2 cellular contexts compared by ENCODE assay signal in the genomic region with DNA sequence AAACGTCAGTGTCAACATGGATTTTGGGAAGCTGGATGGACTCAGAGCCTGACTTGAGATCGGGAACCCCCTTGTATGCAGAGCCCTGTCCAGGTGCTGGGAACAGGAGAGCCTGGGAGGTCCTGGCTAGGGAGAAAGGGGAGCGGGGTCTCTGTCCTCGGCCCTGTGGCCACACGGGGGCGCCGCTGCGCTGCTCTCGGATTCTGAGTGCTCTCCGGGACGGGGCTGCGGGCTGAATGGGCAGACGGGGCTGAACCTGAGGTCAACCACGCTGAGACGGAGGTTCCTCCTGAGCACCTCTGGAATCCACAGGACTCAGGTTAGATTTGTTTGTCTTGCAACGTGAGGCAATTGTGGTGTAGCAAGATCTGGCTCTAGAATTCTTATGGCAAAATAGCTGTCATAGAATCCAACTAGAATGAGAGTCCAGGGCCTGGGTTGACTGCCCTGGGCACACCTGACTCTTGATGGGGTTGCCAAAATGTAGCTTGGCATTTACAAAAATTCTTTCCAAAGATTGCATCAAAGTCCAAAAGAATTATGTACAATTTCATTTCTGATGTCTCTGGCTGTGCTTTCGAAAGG.
A peak's percentile ranks its signal among the peaks of the same experiment; 100 is the strongest.
TF ChIP-seq lines count a peak whose summit lies in the region.

No MANE protein-coding gene starts in this region.

TF ChIP-seq in K562, 482 proteins besides CTCF, POLR2A, EP300 and RAD21:
- TF ChIP-seq CTCFL (IDR thresholded peaks at IDR 0.05; ENCODE audit: borderline replicate concordance, insufficient read depth, low read depth, low read length, poor library complexity, severe bottlenecking) (peak; percentile 16), ZBTB7A (IDR thresholded peaks at IDR 0.05; ENCODE audit: borderline replicate concordance, control insufficient read depth, low read depth, low read length) (peak; percentile 81; the same call in 1 of the 2 replicates), RB1 (IDR thresholded peaks at IDR 0.05; ENCODE audit: low read depth) (peak; percentile 67; the same call in 1 of the 2 replicates), NR4A1 (CRISPR knock-in tag; IDR thresholded peaks at IDR 0.05) (no peak), NR4A1 (tag; IDR thresholded peaks at IDR 0.05) (no peak), ASH1L (IDR thresholded peaks at IDR 0.05; ENCODE audit: borderline replicate concordance, low read depth, partially characterized antibody) (no peak), GTF2F1 (IDR thresholded peaks at IDR 0.05; ENCODE audit: low read depth, low read length) (no peak), STAG1 (CRISPR knock-in tag; IDR thresholded peaks at IDR 0.05; ENCODE audit: borderline replicate concordance) (peak; percentile 51; the same call in 1 of the 2 replicates), SMC3 (conservative IDR thresholded peaks at IDR 0.05; ENCODE audit: insufficient read depth, low read depth, low read length) (peak; percentile 76), ZNF23 (CRISPR knock-in tag; IDR thresholded peaks at IDR 0.05) (no peak), ZNF324 (CRISPR knock-in tag; IDR thresholded peaks at IDR 0.05) (no peak)
- TF ChIP-seq, protein P1, sequence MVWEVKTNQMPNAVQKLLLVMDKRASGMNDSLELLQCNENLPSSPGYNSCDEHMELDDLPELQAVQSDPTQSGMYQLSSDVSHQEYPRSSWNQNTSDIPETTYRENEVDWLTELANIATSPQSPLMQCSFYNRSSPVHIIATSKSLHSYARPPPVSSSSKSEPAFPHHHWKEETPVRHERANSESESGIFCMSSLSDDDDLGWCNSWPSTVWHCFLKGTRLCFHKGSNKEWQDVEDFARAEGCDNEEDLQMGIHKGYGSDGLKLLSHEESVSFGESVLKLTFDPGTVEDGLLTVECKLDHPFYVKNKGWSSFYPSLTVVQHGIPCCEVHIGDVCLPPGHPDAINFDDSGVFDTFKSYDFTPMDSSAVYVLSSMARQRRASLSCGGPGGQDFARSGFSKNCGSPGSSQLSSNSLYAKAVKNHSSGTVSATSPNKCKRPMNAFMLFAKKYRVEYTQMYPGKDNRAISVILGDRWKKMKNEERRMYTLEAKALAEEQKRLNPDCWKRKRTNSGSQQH (CRISPR knock-in tag; IDR thresholded peaks at IDR 0.05): no peak

TF ChIP-seq in liver, 16 proteins besides CTCF, POLR2A, EP300 and RAD21:
- TF ChIP-seq, protein P2, sequence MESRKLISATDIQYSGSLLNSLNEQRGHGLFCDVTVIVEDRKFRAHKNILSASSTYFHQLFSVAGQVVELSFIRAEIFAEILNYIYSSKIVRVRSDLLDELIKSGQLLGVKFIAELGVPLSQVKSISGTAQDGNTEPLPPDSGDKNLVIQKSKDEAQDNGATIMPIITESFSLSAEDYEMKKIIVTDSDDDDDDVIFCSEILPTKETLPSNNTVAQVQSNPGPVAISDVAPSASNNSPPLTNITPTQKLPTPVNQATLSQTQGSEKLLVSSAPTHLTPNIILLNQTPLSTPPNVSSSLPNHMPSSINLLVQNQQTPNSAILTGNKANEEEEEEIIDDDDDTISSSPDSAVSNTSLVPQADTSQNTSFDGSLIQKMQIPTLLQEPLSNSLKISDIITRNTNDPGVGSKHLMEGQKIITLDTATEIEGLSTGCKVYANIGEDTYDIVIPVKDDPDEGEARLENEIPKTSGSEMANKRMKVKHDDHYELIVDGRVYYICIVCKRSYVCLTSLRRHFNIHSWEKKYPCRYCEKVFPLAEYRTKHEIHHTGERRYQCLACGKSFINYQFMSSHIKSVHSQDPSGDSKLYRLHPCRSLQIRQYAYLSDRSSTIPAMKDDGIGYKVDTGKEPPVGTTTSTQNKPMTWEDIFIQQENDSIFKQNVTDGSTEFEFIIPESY (IDR thresholded peaks at IDR 0.05): no peak
- TF ChIP-seq JUND (IDR thresholded peaks at IDR 0.05) (no peak), TAF1 (conservative IDR thresholded peaks at IDR 0.05) (no peak), SP1 (IDR thresholded peaks at IDR 0.05) (no peak), RXRA (IDR thresholded peaks at IDR 0.05) (no peak), NR2F2 (IDR thresholded peaks at IDR 0.05) (no peak), FOXA2 (IDR thresholded peaks at IDR 0.05) (no peak), YY1 (IDR thresholded peaks at IDR 0.05) (no peak), HNF4G (IDR thresholded peaks at IDR 0.05) (no peak)
TF ChIP-seq in liver: peak in this region for 0.
